ENCODE assay signal across 20 cellular contexts in the genomic region with DNA sequence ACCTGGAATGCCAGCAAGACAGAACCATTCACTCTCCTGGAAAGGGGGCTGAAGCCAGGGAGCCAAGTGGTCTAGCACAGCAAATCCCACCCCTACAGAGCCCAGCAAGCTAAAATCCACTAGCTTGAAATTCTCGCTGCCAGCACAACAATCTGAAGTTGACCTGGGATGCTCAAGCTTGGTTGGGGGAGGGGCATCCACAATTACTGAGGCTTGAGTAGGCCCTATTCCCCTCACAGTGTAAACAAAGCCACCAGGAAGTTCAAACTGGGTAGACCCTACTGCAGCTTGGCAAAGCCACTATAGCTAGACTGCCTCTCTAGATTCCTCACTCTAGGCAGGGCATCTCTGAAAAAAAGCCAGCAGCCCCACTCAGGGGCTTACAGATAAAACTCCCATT.
"Had no signal": no experiment of that assay in that cellular context is flagged by ENCODE, and none has a peak within 500 bp of the region (broad histone marks: within the 10 kb centered on the region; RNA-seq: fewer than 3 reads in every experiment).

No MANE protein-coding gene starts in this region.

- H3K27me3 ChIP-seq: breast epithelium, gastrocnemius medialis, heart right ventricle, ovary, tibial nerve had no signal

- H3K4me3 ChIP-seq: breast epithelium, coronary artery, gastrocnemius medialis, heart right ventricle, ovary, psoas muscle, skin epidermis, tibial nerve had no signal

- DNase-seq: activated CD4-positive, alpha-beta T cell treated with anti-CD3 and anti-CD28 coated beads, Interleukin-2, amount 50 U/mL, for 1 hour; activated CD8-positive, alpha-beta memory T cell treated with anti-CD3 and anti-CD28 coated beads, Interleukin-2, amount 50 U/mL, for 4 hours; activated effector memory CD4-positive, alpha-beta T cell treated with anti-CD3 and anti-CD28 coated beads, Interleukin-2, amount 50 U/mL, for 16 hours; activated naive CD4-positive, alpha-beta T cell treated with anti-CD3 and anti-CD28 coated beads, Interleukin-2, amount 50 U/mL, for 16 hours; activated T-cell treated with anti-CD3 and anti-CD28 coated beads, Interleukin-2, amount 50 U/mL, for 4 hours; aorta; gastrocnemius medialis; heart right ventricle; mesenchymal stem cell; naive thymus-derived CD4-positive, alpha-beta T cell; ovary; psoas muscle; T1000 had no signal

- H3K27me3 Mint-ChIP-seq: naive thymus-derived CD4-positive, alpha-beta T cell; stimulated activated naive CD8-positive, alpha-beta T cell treated with anti-CD3 and anti-CD28 coated beads, Interleukin-15, Interleukin-2, amounts not matched to agents 100 ng/mL and 50 ng/mL, for 24 hours had no signal

- ATAC-seq: activated CD4-positive, CD25-positive, alpha-beta regulatory T cell treated with anti-CD3 and anti-CD28 coated beads, Interleukin-2, amount 50 U/mL, for 24 hours; activated T-cell treated with anti-CD3 and anti-CD28 coated beads, Interleukin-2, amount 50 U/mL, for 4 hours; gastrocnemius medialis; heart right ventricle; naive thymus-derived CD4-positive, alpha-beta T cell; psoas muscle; right cardiac atrium had no signal

- H3K9me3 ChIP-seq: gastrocnemius medialis, ovary, psoas muscle had no signal

- H3K4me1 ChIP-seq: breast epithelium, psoas muscle had no signal

- H3K36me3 ChIP-seq: breast epithelium, gastrocnemius medialis, ovary had no signal

- H3K4me3 Mint-ChIP-seq: activated T-cell treated with anti-CD3 and anti-CD28 coated beads, Interleukin-2, amount 50 U/mL, for 4 hours; naive thymus-derived CD4-positive, alpha-beta T cell; stimulated activated naive CD8-positive, alpha-beta T cell treated with anti-CD3 and anti-CD28 coated beads, Interleukin-15, Interleukin-2, amounts not matched to agents 100 ng/mL and 50 ng/mL, for 24 hours had no signal

- H3K27ac ChIP-seq: breast epithelium, coronary artery, gastrocnemius medialis, heart right ventricle, ovary, psoas muscle, skin epidermis, tibial nerve had no signal

- H3K27ac Mint-ChIP-seq: stimulated activated naive CD8-positive, alpha-beta T cell treated with anti-CD3 and anti-CD28 coated beads, Interleukin-15, Interleukin-2, amounts not matched to agents 100 ng/mL and 50 ng/mL, for 24 hours had no signal
